8 cellular contexts compared by ENCODE assay signal in genomic region chr6:36682328-36683144, GRCh38. TPM values are rescaled to one million over a fixed set of nuclear protein-coding genes. Genes with fewer than 3 reads are reported as not detected.
DNase-seq lines count a peak whose midpoint lies in the region; ATAC-seq lines count a peak whose summit lies in the region.

No MANE protein-coding gene starts in this region.

- H3K4me3 ChIP-seq in right cardiac atrium (ENCODE audit: low read length), result no peak overlapping the region

- no peaks in the 10 kb centered on the region for H3K27me3 ChIP-seq in right cardiac atrium (ENCODE audit: control insufficient read depth, insufficient read depth)

- DNase-seq in DMS153 (lab: John Stamatoyannopoulos, UW) (peak; percentile 87), NCI-H774 (lab: John Stamatoyannopoulos, UW) (peak; percentile 42), right cardiac atrium (peak in 2 of 3 donors; percentile 61 to 64), AG08396 (ENCODE audit: low spot score) (no peak)
- peak; percentile 61 for DNase-seq in activated T-cell treated with anti-CD3 and anti-CD28 coated beads, Interleukin-2, amount 50 U/mL, for 4 hours
- DNase-seq in stimulated activated CD4-positive, alpha-beta T cell treated with anti-CD3 and anti-CD28 coated beads, Interleukin-2, amount 100 ng/mL, for 4 hours (ENCODE audit: low read depth), result peak; percentile 57

- ATAC-seq in HG02981 (IDR thresholded peaks at IDR 0.05; ENCODE audit: unreplicated experiment), result peak; percentile 35
- ATAC-seq in activated T-cell treated with anti-CD3 and anti-CD28 coated beads, Interleukin-2, amount 50 U/mL, for 4 hours, result peak; percentile 4 to 12
- no peak for ATAC-seq in right cardiac atrium
- no peak for ATAC-seq in HG02588 (IDR thresholded peaks at IDR 0.05; ENCODE audit: unreplicated experiment)

- H3K9me3 ChIP-seq in right cardiac atrium (ENCODE audit: control insufficient read depth, low read length), result no peaks in the 10 kb centered on the region

- H3K27ac ChIP-seq in right cardiac atrium (ENCODE audit: low read length), result no peak overlapping the region

- H3K4me3 Mint-ChIP-seq in activated T-cell treated with anti-CD3 and anti-CD28 coated beads, Interleukin-2, amount 50 U/mL, for 4 hours, result peak overlapping the region; percentile 49

- intact Hi-C loops in right cardiac atrium (cut with DNase I), result loop anchor here in 1 of 4 donors (5.0 kb wide), 1 partner anchor 60 kb away; no protein-coding TSS in a partner anchor

- peaks cover 6% of the 10 kb centered on the region for H3K4me1 ChIP-seq in right cardiac atrium (ENCODE audit: control insufficient read depth, insufficient read depth, low read length)

- WGBS in right cardiac atrium, result 63% methylated on average over 11 of the region's 11 CpGs

- no peaks in the 10 kb centered on the region for H3K9me3 Mint-ChIP-seq in activated T-cell treated with anti-CD3 and anti-CD28 coated beads, Interleukin-2, amount 50 U/mL, for 4 hours

- H3K36me3 Mint-ChIP-seq in activated T-cell treated with anti-CD3 and anti-CD28 coated beads, Interleukin-2, amount 50 U/mL, for 4 hours (ENCODE audit: insufficient read depth), result peaks cover 12% of the 10 kb centered on the region

- H3K4me1 Mint-ChIP-seq in activated T-cell treated with anti-CD3 and anti-CD28 coated beads, Interleukin-2, amount 50 U/mL, for 4 hours (ENCODE audit: low read depth), result peaks cover 40% of the 10 kb centered on the region

- no peaks in the 10 kb centered on the region for H3K27me3 Mint-ChIP-seq in activated T-cell treated with anti-CD3 and anti-CD28 coated beads, Interleukin-2, amount 50 U/mL, for 4 hours (ENCODE audit: low read depth)

RNA-seq across cellular contexts. Expression of gene CDKN1A, which starts 4.0 kb away (rescaled TPM):
- 10 to 100 TPM; 23.2 to 42.0 (median 28.3) TPM for total RNA-seq in activated T-cell treated with anti-CD3 and anti-CD28 coated beads, Interleukin-2, amount 50 U/mL, for 4 hours
- total RNA-seq in right cardiac atrium, result 10 to 100 TPM; 38.5 to 68.6 (median 52.9) TPM
- polyA plus RNA-seq in right cardiac atrium, result 59.8 TPM

RNA-seq across cellular contexts. Expression of gene RAB44, which starts 15.1 kb away (rescaled TPM):
- under 1 TPM in 2 of 3 donors, not detected in 1; 0.05 TPM for total RNA-seq in activated T-cell treated with anti-CD3 and anti-CD28 coated beads, Interleukin-2, amount 50 U/mL, for 4 hours
- under 1 TPM in 2 of 4 donors, not detected in 2; 0.06 TPM for total RNA-seq in right cardiac atrium
- polyA plus RNA-seq in right cardiac atrium, result not detected

Comparison
In these comparisons a context has a peak if more than half of its experiments do, and no peak if none do; other contexts are left out.
1. ATAC-seq: peak in HG02981 (single experiment) and activated T-cell treated with anti-CD3 and anti-CD28 coated beads, Interleukin-2, amount 50 U/mL, for 4 hours (2 of 2); none in right cardiac atrium (0 of 2) and HG02588 (single experiment).